Comparison of ENCODE assay signal across 23 cellular contexts in genomic region chr9:35723426-35723825, GRCh38. TPM values are rescaled to one million over a fixed set of nuclear protein-coding genes. Genes with fewer than 3 reads are reported as not detected.
DNase-seq lines count a peak whose midpoint lies in the region; ATAC-seq, FAIRE-seq and TF ChIP-seq lines count a peak whose summit lies in the region.
"Had no signal": no experiment of that assay in that cellular context is flagged by ENCODE, and none has a peak within 500 bp of the region (broad histone marks: within the 10 kb centered on the region; RNA-seq: fewer than 3 reads in every experiment).

No MANE protein-coding gene starts in this region.

- no peak for TF ChIP-seq POLR2A in gastroesophageal sphincter (IDR thresholded peaks at IDR 0.05)

- H2AFZ ChIP-seq in astrocyte (ENCODE audit: low read depth, low read length) = no peak overlapping the region

- peaks cover 96% of the 10 kb centered on the region for H3K79me2 ChIP-seq in astrocyte (ENCODE audit: insufficient read depth, low read length)

- H3K4me1 ChIP-seq in astrocyte (ENCODE audit: insufficient read depth, low read length) (peaks cover 23% of the 10 kb centered on the region), gastroesophageal sphincter (peaks cover 3 to 56% (median 6%) of the 10 kb centered on the region in 3 donors), tibial artery (peaks cover 0 to 33% (median 24%) of the 10 kb centered on the region in 4 donors)
- H3K4me1 ChIP-seq: BE2C had no signal

- H3K36me3 ChIP-seq in astrocyte (ENCODE audit: insufficient read depth, low read length) (peaks cover 71% of the 10 kb centered on the region), gastroesophageal sphincter (peaks cover 26 to 77% of the 10 kb centered on the region in 2 donors), tibial artery (peaks cover 72 to 82% (median 73%) of the 10 kb centered on the region in 3 donors)

- FAIRE-seq in astrocyte (lab: Jason Lieb, UNC) = no peak
- no peak for FAIRE-seq in frontal cortex (lab: Jason Lieb, UNC)
- FAIRE-seq: A204.1, D721Med, GM12892, HTR-8/SVneo had no signal

- no peak for DNase-seq in activated T-cell treated with anti-CD3 and anti-CD28 coated beads, Interleukin-2, amount 50 U/mL, for 72 hours
- DNase-seq in activated T-cell treated with anti-CD3 and anti-CD28 coated beads, Interleukin-2, amount 50 U/mL, for 48 hours = no peak
- DNase-seq in astrocyte (ENCODE audit: low read depth) (no peak), tibial artery (no peak), frontal cortex (ENCODE audit: low spot score in 2 of 2) (no peak), DMS53 treated with DMSO at 0.1 percent for 48 hours (lab: John Stamatoyannopoulos, UW; ENCODE audit: unreplicated experiment) (no peak), NCI-H1092 (lab: John Stamatoyannopoulos, UW) (no peak)
- DNase-seq: ACHN; BE2C; C1 segment of cervical spinal cord; Caco-2; CD4-positive, CD25-positive, alpha-beta regulatory T cell; DMS79; GDM1; GOT3; H7; IMR-90 had no signal

- TF ChIP-seq EP300 in gastroesophageal sphincter (IDR thresholded peaks at IDR 0.05) = no peak

- no peaks in the 10 kb centered on the region for H3K9me3 Mint-ChIP-seq in activated T-cell treated with anti-CD3 and anti-CD28 coated beads, Interleukin-2, amount 50 U/mL, for 72 hours
- no peaks in the 10 kb centered on the region for H3K9me3 Mint-ChIP-seq in astrocyte (ENCODE audit: unreplicated experiment)
- H3K9me3 Mint-ChIP-seq: CD4-positive, CD25-positive, alpha-beta regulatory T cell had no signal

- no peaks in the 10 kb centered on the region for H3K27me3 Mint-ChIP-seq in activated T-cell treated with anti-CD3 and anti-CD28 coated beads, Interleukin-2, amount 50 U/mL, for 72 hours (ENCODE audit: low read depth)
- no peaks in the 10 kb centered on the region for H3K27me3 Mint-ChIP-seq in astrocyte (ENCODE audit: low read depth, unreplicated experiment)
- H3K27me3 Mint-ChIP-seq: CD4-positive, CD25-positive, alpha-beta regulatory T cell had no signal

- H3K4me3 ChIP-seq in astrocyte (ENCODE audit: insufficient read depth, low read depth, low read length) = no peak overlapping the region
- no peak overlapping the region for H3K4me3 ChIP-seq in gastroesophageal sphincter
- H3K4me3 ChIP-seq in tibial artery = no peak overlapping the region

- no peak overlapping the region for H3K4me2 ChIP-seq in astrocyte (ENCODE audit: low read length)

- no peak for ATAC-seq in activated T-cell treated with anti-CD3 and anti-CD28 coated beads, Interleukin-2, amount 50 U/mL, for 72 hours (replicated peaks in 1 of 2)
- no peak for ATAC-seq in gastroesophageal sphincter
- ATAC-seq: HCT116 had no signal

- H3K27ac ChIP-seq in astrocyte (ENCODE audit: low read depth, low read length) (no peak overlapping the region), gastroesophageal sphincter (peak overlapping the region in 3 of 4 donors; percentile 69 to 98 (median 97)), tibial artery (peak overlapping the region; percentile 50 to 99)

- intact Hi-C loops in tibial artery (cut with DNase I; ENCODE audit: low total_unique reads) = no loop called here

- H3K36me3 Mint-ChIP-seq in activated T-cell treated with anti-CD3 and anti-CD28 coated beads, Interleukin-2, amount 50 U/mL, for 72 hours (ENCODE audit: insufficient read depth in 2 of 2) = peaks cover 25 to 28% of the 10 kb centered on the region in 2 donors
- peaks cover 41% of the 10 kb centered on the region for H3K36me3 Mint-ChIP-seq in astrocyte (ENCODE audit: low read depth, unreplicated experiment)

- H3K27ac Mint-ChIP-seq in activated T-cell treated with anti-CD3 and anti-CD28 coated beads, Interleukin-2, amount 50 U/mL, for 72 hours = peak overlapping the region; percentile 65
- H3K27ac Mint-ChIP-seq in astrocyte (ENCODE audit: unreplicated experiment) = peak overlapping the region; percentile 49

- TF ChIP-seq CTCF in astrocyte (IDR thresholded peaks at IDR 0.05; ENCODE audit: insufficient read depth, low read depth, low read length) (no peak), gastroesophageal sphincter (IDR thresholded peaks at IDR 0.05) (no peak), tibial artery (IDR thresholded peaks at IDR 0.05) (no peak)

- no peaks in the 10 kb centered on the region for H3K9me3 ChIP-seq in astrocyte (ENCODE audit: insufficient read depth, low read depth, low read length)
- no peaks in the 10 kb centered on the region for H3K9me3 ChIP-seq in gastroesophageal sphincter
- H3K9me3 ChIP-seq in tibial artery = no peaks in the 10 kb centered on the region
- H3K9me3 ChIP-seq: BE2C, Caco-2 had no signal

- H3K4me1 Mint-ChIP-seq in activated T-cell treated with anti-CD3 and anti-CD28 coated beads, Interleukin-2, amount 50 U/mL, for 72 hours (ENCODE audit: low read depth) = peaks cover 9% of the 10 kb centered on the region
- peaks cover 4% of the 10 kb centered on the region for H3K4me1 Mint-ChIP-seq in astrocyte (ENCODE audit: low read depth, unreplicated experiment)

- WGBS in gastroesophageal sphincter (ENCODE audit: low coverage in 1 of 2), 2 donors = 74 to 81% methylated on average over 2 of the region's 2 CpGs

- H3K9ac ChIP-seq in astrocyte (ENCODE audit: low read length) = no peak overlapping the region

- no peak overlapping the region for H3K4me3 Mint-ChIP-seq in activated T-cell treated with anti-CD3 and anti-CD28 coated beads, Interleukin-2, amount 50 U/mL, for 72 hours
- H3K4me3 Mint-ChIP-seq in astrocyte (ENCODE audit: unreplicated experiment) = no peak overlapping the region
- H3K4me3 Mint-ChIP-seq: CD4-positive, CD25-positive, alpha-beta regulatory T cell had no signal

- H3K27me3 ChIP-seq in astrocyte (ENCODE audit: insufficient read depth, low read length) (no peaks in the 10 kb centered on the region), gastroesophageal sphincter (no peaks in the 10 kb centered on the region), tibial artery (no peaks in the 10 kb centered on the region)
- H3K27me3 ChIP-seq: BE2C had no signal

- peaks cover 81% of the 10 kb centered on the region for H4K20me1 ChIP-seq in astrocyte (ENCODE audit: insufficient read depth, low read length)

RNA-seq across cellular contexts. Expression of gene TLN1, which starts 8.6 kb away (rescaled TPM):
- total RNA-seq in activated T-cell treated with anti-CD3 and anti-CD28 coated beads, Interleukin-2, amount 50 U/mL, for 72 hours = 100 to 1,000 TPM; 200 to 235 TPM
- total RNA-seq in astrocyte (518 and 525 TPM in 2 replicates), gastroesophageal sphincter (1,000 to 10,000 TPM in 3 of 4 donors, 100 to 1,000 TPM in 1; 888 to 1,583 (median 1,047) TPM), frontal cortex (16.3 TPM)

RNA-seq across cellular contexts. Expression of gene CREB3, which starts 9.0 kb away (rescaled TPM):
- 10 to 100 TPM; 30.7 to 33.1 TPM for total RNA-seq in activated T-cell treated with anti-CD3 and anti-CD28 coated beads, Interleukin-2, amount 50 U/mL, for 72 hours
- total RNA-seq in astrocyte = 80.3 and 84.1 TPM in 2 replicates
- total RNA-seq in gastroesophageal sphincter = 100 to 1,000 TPM in 1 of 4 donors, 10 to 100 TPM in 3; 75.0 to 104 (median 83.7) TPM
- total RNA-seq in frontal cortex = 30.6 TPM

RNA-seq across cellular contexts. Expression of gene GBA2, which starts 25.6 kb away (rescaled TPM):
- total RNA-seq in activated T-cell treated with anti-CD3 and anti-CD28 coated beads, Interleukin-2, amount 50 U/mL, for 72 hours = 10 to 100 TPM; 37.7 to 38.4 TPM
- total RNA-seq in astrocyte (38.3 and 42.5 TPM in 2 replicates), gastroesophageal sphincter (10 to 100 TPM; 35.3 to 81.1 (median 54.3) TPM), frontal cortex (48.9 TPM)

RNA-seq across cellular contexts. Expression of gene RGP1, which starts 25.7 kb away (rescaled TPM):
- total RNA-seq in activated T-cell treated with anti-CD3 and anti-CD28 coated beads, Interleukin-2, amount 50 U/mL, for 72 hours = 10 to 100 TPM; 32.5 TPM
- total RNA-seq in astrocyte (27.2 and 30.0 TPM in 2 replicates), gastroesophageal sphincter (10 to 100 TPM; 19.7 to 34.4 (median 23.4) TPM), frontal cortex (10.2 TPM)

RNA-seq across cellular contexts. Expression of gene MSMP, which starts 30.6 kb away (rescaled TPM):
- not detected for total RNA-seq in activated T-cell treated with anti-CD3 and anti-CD28 coated beads, Interleukin-2, amount 50 U/mL, for 72 hours
- total RNA-seq in astrocyte = not detected in 2 replicates
- 1 to 10 TPM in 1 of 4 donors, not detected in 3; 2.0 TPM for total RNA-seq in gastroesophageal sphincter
- total RNA-seq in frontal cortex = 0.41 TPM
- total RNA-seq: Caco-2; CD4-positive, CD25-positive, alpha-beta regulatory T cell; H7; IMR-90 had no signal

Comparison
In these comparisons a context has a peak if more than half of its experiments do, and no peak if none do; other contexts are left out.
1. RNA of gene TLN1, which starts 8.6 kb away (total RNA-seq): 888 to 1,583 TPM in gastroesophageal sphincter, 518 to 525 TPM in astrocyte and 200 to 235 TPM in activated T-cell treated with anti-CD3 and anti-CD28 coated beads, Interleukin-2, amount 50 U/mL, for 72 hours; 16.3 TPM in frontal cortex (single experiment); every median in the first group is over 10 times any median in the second.